ENCODE assay signal across 30 cellular contexts in genomic region chr16:29714396-29714795, GRCh38. TPM values are rescaled to one million over a fixed set of nuclear protein-coding genes. Genes with fewer than 3 reads are reported as not detected.
"Had no signal": no experiment of that assay in that cellular context is flagged by ENCODE, and none has a peak within 500 bp of the region (broad histone marks: within the 10 kb centered on the region; RNA-seq: fewer than 3 reads in every experiment).

No MANE protein-coding gene starts in this region.

- H3K9me3 ChIP-seq: ascending aorta, body of pancreas, Peyer's patch, SJCRH30, SK-N-SH had no signal

- H3K36me3 Mint-ChIP-seq: activated naive CD8-positive, alpha-beta T cell treated with anti-CD3 and anti-CD28 coated beads, Interleukin-2, amount 10 ng/mL, durations not matched to agents 7 days and 5 days had no signal

- H3K36me3 ChIP-seq: ascending aorta, Peyer's patch, SJCRH30 had no signal

- H3K4me3 ChIP-seq: ascending aorta, body of pancreas, Peyer's patch, SJCRH30 had no signal

- H3K4me2 ChIP-seq: SK-N-SH had no signal

- H3K27ac Mint-ChIP-seq: activated CD8-positive, alpha-beta T cell treated with anti-CD3 and anti-CD28 coated beads, Interleukin-2, amount 10 ng/mL, durations not matched to agents 7 days and 5 days; activated naive CD4-positive, alpha-beta T cell treated with anti-CD3 and anti-CD28 coated beads for 36 hours; activated naive CD8-positive, alpha-beta T cell treated with anti-CD3 and anti-CD28 coated beads, Interleukin-2, amount 10 ng/mL, durations not matched to agents 7 days and 5 days had no signal

- ATAC-seq: activated CD8-positive, alpha-beta T cell treated with anti-CD3 and anti-CD28 coated beads, Interleukin-2, amount 10 ng/mL, durations not matched to agents 7 days and 5 days; body of pancreas had no signal

- H3K4me3 Mint-ChIP-seq: activated CD8-positive, alpha-beta T cell treated with anti-CD3 and anti-CD28 coated beads, Interleukin-2, amount 10 ng/mL, durations not matched to agents 7 days and 5 days; activated naive CD4-positive, alpha-beta T cell treated with anti-CD3 and anti-CD28 coated beads for 36 hours; activated naive CD8-positive, alpha-beta T cell treated with anti-CD3 and anti-CD28 coated beads, Interleukin-2, amount 10 ng/mL, durations not matched to agents 7 days and 5 days had no signal

- H3K27me3 ChIP-seq: ascending aorta, body of pancreas, Peyer's patch, SJCRH30 had no signal

- H3K9ac ChIP-seq: SK-N-SH had no signal

- H3K27ac ChIP-seq: ascending aorta, body of pancreas, Peyer's patch, RWPE1, SJCRH30, VCaP had no signal

- H3K9me3 Mint-ChIP-seq: activated naive CD4-positive, alpha-beta T cell treated with anti-CD3 and anti-CD28 coated beads for 36 hours; activated naive CD8-positive, alpha-beta T cell treated with anti-CD3 and anti-CD28 coated beads, Interleukin-2, amount 10 ng/mL, durations not matched to agents 7 days and 5 days had no signal

- H3K9me2 ChIP-seq: SK-N-SH had no signal

- DNase-seq: activated CD4-positive, alpha-beta T cell treated with anti-CD3 and anti-CD28 coated beads for 4 hours; activated CD4-positive, alpha-beta T cell treated with anti-CD3 and anti-CD28 coated beads, Interleukin-2, amount 50 U/mL, for 4 hours; activated CD8-positive, alpha-beta memory T cell treated with anti-CD3 and anti-CD28 coated beads, Interleukin-2, amount 50 U/mL, for 48 hours; activated CD8-positive, alpha-beta T cell treated with anti-CD3 and anti-CD28 coated beads, Interleukin-2, amount 10 ng/mL, durations not matched to agents 7 days and 5 days; activated gamma-delta T cell; activated naive CD4-positive, alpha-beta T cell treated with anti-CD3 and anti-CD28 coated beads for 36 hours; activated naive CD8-positive, alpha-beta T cell treated with anti-CD3 and anti-CD28 coated beads, Interleukin-2, amount 10 ng/mL, durations not matched to agents 7 days and 5 days; activated T-cell treated with anti-CD3 and anti-CD28 coated beads, Interleukin-2, amount 50 U/mL, for 1 hour; body of pancreas; central memory CD4-positive, alpha-beta T cell; KG1; NCI-H1436 treated with DMSO at 0.1 percent for 48 hours; NCI-H187; NCI-H2081; NCI-H2171; NCI-H446 treated with DMSO at 0.1 percent for 48 hours; NCI-H524 treated with DMSO at 0.1 percent for 48 hours; NCI-H774; Peyer's patch; Right ventricle myocardium superior; SJCRH30; SK-N-SH; T-helper 1 cell had no signal

- H3K4me1 ChIP-seq: ascending aorta, body of pancreas, SJCRH30 had no signal

RNA-seq across cellular contexts. Expression of gene C16orf54, which starts 31.4 kb away (rescaled TPM):
- total RNA-seq: bronchial epithelial cell, chondrocyte, LHCN-M2, MCF 10A, SJCRH30 had no signal
- polyA plus RNA-seq: SK-N-SH had no signal

RNA-seq across cellular contexts. Expression of gene QPRT, which starts 35.4 kb away (rescaled TPM):
- total RNA-seq: MCF 10A had no signal

RNA-seq across cellular contexts. Expression of gene SPN, which starts 51.3 kb away (rescaled TPM):
- total RNA-seq: bronchial epithelial cell, chondrocyte, LHCN-M2, MCF 10A had no signal
